24 cellular contexts compared by ENCODE assay signal in genomic region chr4:38955957-38956356, GRCh38.
"Had no signal": no experiment of that assay in that cellular context is flagged by ENCODE, and none has a peak within 500 bp of the region (broad histone marks: within the 10 kb centered on the region; RNA-seq: fewer than 3 reads in every experiment).

No MANE protein-coding gene starts in this region.

- H3K4me1 Mint-ChIP-seq: natural killer cell; stimulated activated effector memory CD8-positive, alpha-beta T cell treated with anti-CD3 and anti-CD28 coated beads, Interleukin-12 subunit alpha, Interleukin-12 subunit beta, amount 100 ng/mL, for 72 hours had no signal

- H3K27me3 Mint-ChIP-seq: activated naive CD8-positive, alpha-beta T cell; stimulated activated naive CD8-positive, alpha-beta T cell treated with anti-CD3 and anti-CD28 coated beads, Interleukin-15, amount 100 ng/mL, for 72 hours; T-helper 17 cell had no signal

- ATAC-seq: activated CD4-positive, CD25-positive, alpha-beta regulatory T cell treated with anti-CD3 and anti-CD28 coated beads, Interleukin-2, amount 50 U/mL, for 24 hours; body of pancreas; left lung; natural killer cell; sciatic nerve; stimulated activated effector memory CD8-positive, alpha-beta T cell treated with anti-CD3 and anti-CD28 coated beads, Interleukin-12 subunit alpha, Interleukin-12 subunit beta, amount 100 ng/mL, for 72 hours; stimulated activated naive CD8-positive, alpha-beta T cell treated with anti-CD3 and anti-CD28 coated beads, Interleukin-15, amount 100 ng/mL, for 72 hours; T-helper 17 cell had no signal

- H3K36me3 Mint-ChIP-seq: activated naive CD8-positive, alpha-beta T cell; natural killer cell; stimulated activated effector memory CD8-positive, alpha-beta T cell treated with anti-CD3 and anti-CD28 coated beads, Interleukin-12 subunit alpha, Interleukin-12 subunit beta, amount 100 ng/mL, for 72 hours; type B pancreatic cell had no signal

- H3K9me3 Mint-ChIP-seq: natural killer cell, type B pancreatic cell had no signal

- DNase-seq: activated CD8-positive, alpha-beta memory T cell treated with anti-CD3 and anti-CD28 coated beads for 24 hours; activated naive CD4-positive, alpha-beta T cell treated with Interleukin-2 at 50 U/mL for 16 hours; activated T-cell treated with anti-CD3 and anti-CD28 coated beads, Interleukin-2, amount 50 U/mL, for 1 hour; anterior cingulate cortex; body of pancreas; cerebellar nuclear complex; colonic mucosa; effector CD8-positive, alpha-beta T cell; esophagus squamous epithelium; foreskin melanocyte; left lung; natural killer cell; stimulated activated CD4-positive, alpha-beta T cell treated with anti-CD3 and anti-CD28 coated beads, Interleukin-12 subunit alpha, Interleukin-12 subunit beta, amount 100 ng/mL, for 4 hours; stimulated activated CD4-positive, alpha-beta T cell treated with anti-CD3 and anti-CD28 coated beads, Interleukin-4, amount 100 ng/mL, for 24 hours; stimulated activated naive CD8-positive, alpha-beta T cell treated with anti-CD3 and anti-CD28 coated beads, Interleukin-15, amount 100 ng/mL, for 72 hours; substantia nigra; T-helper 17 cell; T1000; WERI-Rb-1 had no signal

- H3K4me3 Mint-ChIP-seq: activated naive CD8-positive, alpha-beta T cell; natural killer cell; stimulated activated effector memory CD8-positive, alpha-beta T cell treated with anti-CD3 and anti-CD28 coated beads, Interleukin-12 subunit alpha, Interleukin-12 subunit beta, amount 100 ng/mL, for 72 hours; stimulated activated naive CD8-positive, alpha-beta T cell treated with anti-CD3 and anti-CD28 coated beads, Interleukin-15, amount 100 ng/mL, for 72 hours; T-helper 17 cell; type B pancreatic cell had no signal

- H3K27ac Mint-ChIP-seq: activated naive CD8-positive, alpha-beta T cell; natural killer cell; stimulated activated effector memory CD8-positive, alpha-beta T cell treated with anti-CD3 and anti-CD28 coated beads, Interleukin-12 subunit alpha, Interleukin-12 subunit beta, amount 100 ng/mL, for 72 hours; type B pancreatic cell had no signal
